4 cellular contexts compared by ENCODE assay signal in genomic region chr17:41480581-41480980, GRCh38. TPM values are rescaled to one million over a fixed set of nuclear protein-coding genes. Genes with fewer than 3 reads are reported as not detected.
"Had no signal": no experiment of that assay in that cellular context is flagged by ENCODE, and none has a peak within 500 bp of the region (broad histone marks: within the 10 kb centered on the region; RNA-seq: fewer than 3 reads in every experiment).

No MANE protein-coding gene starts in this region.

- H3K4me3 ChIP-seq: GM12878 had no signal

- DNase-seq: GDM1, GF-D8 had no signal

- ATAC-seq: GM12878 had no signal

RNA-seq across cellular contexts. Expression of gene KRT35, which starts 0.4 kb away (rescaled TPM):
- total RNA-seq: G401, GM12878 had no signal

RNA-seq across cellular contexts. Expression of gene KRT36, which starts 9.1 kb away (rescaled TPM):
- total RNA-seq: G401, GM12878 had no signal

RNA-seq across cellular contexts. Expression of gene KRT32, which starts 13.4 kb away (rescaled TPM):
- total RNA-seq: G401, GM12878 had no signal

RNA-seq across cellular contexts. Expression of gene KRT13, which starts 24.8 kb away (rescaled TPM):
- total RNA-seq: G401, GM12878 had no signal

RNA-seq across cellular contexts. Expression of gene KRT15, which starts 38.1 kb away (rescaled TPM):
- total RNA-seq: G401 had no signal
